Comparison of ENCODE assay signal across 23 cellular contexts in genomic region chr1:172851871-172852270, GRCh38.
"Had no signal": no experiment of that assay in that cellular context is flagged by ENCODE, and none has a peak within 500 bp of the region (broad histone marks: within the 10 kb centered on the region; RNA-seq: fewer than 3 reads in every experiment).

No MANE protein-coding gene starts in this region.

- DNase-seq: activated B cell treated with CpG ODN at 0.5 μM for 24 hours; activated CD4-positive, alpha-beta memory T cell treated with anti-CD3 and anti-CD28 coated beads, Interleukin-2, amount 10 ng/mL, durations not matched to agents 7 days and 5 days; activated CD4-positive, alpha-beta T cell treated with anti-CD3 and anti-CD28 coated beads for 1 hour; activated CD4-positive, alpha-beta T cell treated with anti-CD3 and anti-CD28 coated beads, Interleukin-2, amount 50 U/mL, for 1 hour; activated gamma-delta T cell; activated naive CD4-positive, alpha-beta T cell treated with anti-CD3 and anti-CD28 coated beads for 36 hours; activated T-cell treated with anti-CD3 and anti-CD28 coated beads for 4 hours; activated T-cell treated with anti-CD3 and anti-CD28 coated beads, Interleukin-2, amount 50 U/mL, for 48 hours; amygdala; MM.1S; NCI-H1105; NCI-H1436; NCI-H1694 treated with DMSO at 0.1 percent for 48 hours; NCI-H2029 treated with DMSO at 0.1 percent for 48 hours; NCI-H510A treated with DMSO at 0.1 percent for 48 hours; NCI-H69; NK-92 treated with Interleukin-12 subunit alpha and Interleukin-12 subunit beta, amount 100 ng/mL, for 24 hours; OCI-M1; SHP77; T-helper 17 cell; T-helper 9 cell had no signal

- ATAC-seq: activated T-helper 17 cell treated with anti-CD3 and anti-CD28 coated beads, Interleukin-2, amount 50 U/mL, for 72 hours; Panc1; T-helper 17 cell had no signal
